7 cellular contexts compared by ENCODE assay signal in genomic region chr11:12090061-12090572, GRCh38. TPM values are rescaled to one million over a fixed set of nuclear protein-coding genes. Genes with fewer than 3 reads are reported as not detected.
DNase-seq lines count a peak whose midpoint lies in the region; ATAC-seq and TF ChIP-seq lines count a peak whose summit lies in the region.

No MANE protein-coding gene starts in this region.

- H3K4me1 ChIP-seq in GM23248 (ENCODE audit: insufficient read depth) (peaks cover 52% of the 10 kb centered on the region), sigmoid colon (peaks cover 0 to 42% (median 37%) of the 10 kb centered on the region in 4 donors)

- 32 to 44% methylated on average over 4 of the region's 4 CpGs for whole genome bisulfite sequencing in GM23248 (ENCODE audit: low coverage in 1 of 2, low lambda C conversion rate in 2 of 2, missing lambda C conversion rate in 2 of 2), 2 experiments
- WGBS in sigmoid colon, 2 donors = 31 to 51% methylated on average over 4 of the region's 4 CpGs

- intact Hi-C loops in sigmoid colon (cut with DNase I) = no loop called here

- no peaks in the 10 kb centered on the region for H3K79me2 ChIP-seq in GM23248 (ENCODE audit: insufficient read depth)

- ATAC-seq in HG03095 (IDR thresholded peaks at IDR 0.05; ENCODE audit: unreplicated experiment) = no peak

- H3K4me3 ChIP-seq in GM23248 (no peak overlapping the region), sigmoid colon (no peak overlapping the region)

- no peaks in the 10 kb centered on the region for H3K27me3 ChIP-seq in GM23248 (replicated peaks; ENCODE audit: insufficient read depth)
- H3K27me3 ChIP-seq in sigmoid colon = no peaks in the 10 kb centered on the region

- peak overlapping the region; percentile 56 for H3K4me2 ChIP-seq in GM23248 (ENCODE audit: unreplicated experiment)

- in situ Hi-C loops in GM23248 (cut with MboI) = no loop called here
- in situ Hi-C loops in GM13976 (cut with MboI; ENCODE audit: low sequenced_read_pairs, unreplicated experiment) = no loop called here

- peak overlapping the region; percentile 57 for H2AFZ ChIP-seq in GM23248

- TF ChIP-seq CTCF in sigmoid colon (IDR thresholded peaks at IDR 0.05) (no peak), GM13976 (IDR thresholded peaks at IDR 0.05; ENCODE audit: borderline replicate concordance, control extremely low read depth, extremely low read depth, insufficient read depth, missing control alignments) (no peak)

- no peaks in the 10 kb centered on the region for H4K20me1 ChIP-seq in GM23248 (ENCODE audit: insufficient read depth)

- DNase-seq in GM23248 (peak; percentile 62), NOMO-1 treated with dmso at 0.1 percent for 144 hours (lab: John Stamatoyannopoulos, UW; ENCODE audit: unreplicated experiment) (peak; percentile 35), dermis blood vessel endothelial cell (peak; percentile 75), sigmoid colon (no peak), GM13976 (ENCODE audit: low spot score) (no peak)
- DNase-seq in stimulated activated CD4-positive, alpha-beta T cell treated with anti-CD3 and anti-CD28 coated beads, Interleukin-4, amount 100 ng/mL, for 24 hours = no peak

- no peaks in the 10 kb centered on the region for H3K36me3 ChIP-seq in GM23248 (ENCODE audit: low read depth)
- no peaks in the 10 kb centered on the region for H3K36me3 ChIP-seq in sigmoid colon

- no peaks in the 10 kb centered on the region for H3K9me2 ChIP-seq in GM23248 (ENCODE audit: insufficient read depth)

- TF ChIP-seq EP300 in sigmoid colon (IDR thresholded peaks at IDR 0.05) = no peak

- H3K9ac ChIP-seq in GM23248 = peak overlapping the region; percentile 97

- H3K9me3 ChIP-seq in GM23248 (ENCODE audit: low read depth) (no peaks in the 10 kb centered on the region), sigmoid colon (no peaks in the 10 kb centered on the region)

- H3K27ac ChIP-seq in GM23248 = peak overlapping the region; percentile 100
- peak overlapping the region; percentile 28 to 97 (median 48) for H3K27ac ChIP-seq in sigmoid colon

- H3F3A ChIP-seq in GM23248 (ENCODE audit: insufficient read depth) = peaks cover 50% of the 10 kb centered on the region

- TF ChIP-seq POLR2A in sigmoid colon (IDR thresholded peaks at IDR 0.05) = no peak

RNA-seq across cellular contexts. Expression of gene MICAL2, which starts 20.3 kb away (rescaled TPM):
- 158 and 182 TPM in 2 replicates for total RNA-seq in GM23248 (2014; rRNA removed; shearing (Covaris generic))
- polyA plus RNA-seq in GM23248 (2016; fragmentation: Nextera tagmentation; extraction: Ambion mirVana) (81.6 and 83.3 TPM in 2 replicates), sigmoid colon (10 to 100 TPM; 36.6 to 92.2 (median 91.1) TPM)
- total RNA-seq in dermis blood vessel endothelial cell (110 and 124 TPM in 2 replicates), sigmoid colon (100 to 1,000 TPM; 115 to 145 (median 130) TPM)

Comparison
In these comparisons a context has a peak if more than half of its experiments do, and no peak if none do; other contexts are left out.
1. DNase-seq: peak in GM23248 (single experiment), NOMO-1 treated with dmso at 0.1 percent for 144 hours (single experiment) and dermis blood vessel endothelial cell (single experiment); none in sigmoid colon (single experiment), stimulated activated CD4-positive, alpha-beta T cell treated with anti-CD3 and anti-CD28 coated beads, Interleukin-4, amount 100 ng/mL, for 24 hours (single experiment) and GM13976 (single experiment).